ENCODE assay signal across 24 cellular contexts in the genomic region with DNA sequence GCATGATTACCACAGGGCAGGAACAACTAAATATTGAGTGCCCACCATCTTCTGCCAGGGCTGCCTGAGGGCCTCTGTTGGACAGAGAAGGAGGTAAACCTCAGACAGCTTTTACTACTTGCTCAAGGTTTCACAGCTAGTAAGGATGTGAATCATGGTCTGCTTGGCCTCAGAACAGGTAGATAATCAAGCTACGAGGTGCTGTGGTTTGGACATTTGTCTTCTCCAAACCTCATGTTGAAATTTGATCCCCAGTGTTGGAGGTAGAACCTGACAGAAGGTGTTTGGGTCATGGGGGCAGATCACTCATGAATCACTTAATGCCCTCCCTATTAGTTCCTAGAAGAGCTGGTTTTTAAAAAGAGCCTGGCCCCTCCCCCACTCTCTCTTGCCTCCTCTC.
"Had no signal": no experiment of that assay in that cellular context is flagged by ENCODE, and none has a peak within 500 bp of the region (broad histone marks: within the 10 kb centered on the region; RNA-seq: fewer than 3 reads in every experiment).

No MANE protein-coding gene starts in this region.

- H3K27me3 ChIP-seq: right lobe of liver, stomach, suprapubic skin, tibial nerve, uterus had no signal

- H3K4me3 ChIP-seq: coronary artery, mucosa of descending colon, right lobe of liver, skin epidermis, stomach, suprapubic skin, tibial nerve, uterus had no signal

- DNase-seq: activated B cell treated with CpG ODN at 0.5 μM for 24 hours; activated CD4-positive, alpha-beta memory T cell treated with anti-CD3 and anti-CD28 coated beads for 36 hours; activated CD4-positive, alpha-beta T cell treated with anti-CD3 and anti-CD28 coated beads for 36 hours; activated naive CD4-positive, alpha-beta T cell treated with Interleukin-2 at 50 U/mL for 16 hours; activated naive CD8-positive, alpha-beta T cell treated with anti-CD3 and anti-CD28 coated beads for 36 hours; activated T-cell treated with anti-CD3 and anti-CD28 coated beads, Interleukin-2, amount 50 U/mL, for 48 hours; cerebellar nuclear complex; erythroblast; foreskin melanocyte; glutamatergic neuron; hippocampal formation; left cardiac atrium; mesenchymal stem cell; mucosa of descending colon; nucleus accumbens; right lobe of liver; stimulated activated CD4-positive, alpha-beta T cell treated with anti-CD3 and anti-CD28 coated beads, Interleukin-1b, Interleukin-23, amount 100 ng/mL, for 48 hours; stomach; T-helper 17 cell; uterus had no signal

- H3K9me3 ChIP-seq: mucosa of descending colon, right lobe of liver, stomach, suprapubic skin, uterus had no signal

- H3K4me1 ChIP-seq: right lobe of liver, stomach, suprapubic skin, tibial nerve, uterus had no signal

- H3K27ac ChIP-seq: coronary artery, right lobe of liver, skin epidermis, stomach, suprapubic skin, tibial nerve, uterus had no signal

- H3K36me3 ChIP-seq: right lobe of liver, stomach, suprapubic skin, tibial nerve, uterus had no signal
